Comparison of ENCODE assay signal across 1 cellular context in the genomic region with DNA sequence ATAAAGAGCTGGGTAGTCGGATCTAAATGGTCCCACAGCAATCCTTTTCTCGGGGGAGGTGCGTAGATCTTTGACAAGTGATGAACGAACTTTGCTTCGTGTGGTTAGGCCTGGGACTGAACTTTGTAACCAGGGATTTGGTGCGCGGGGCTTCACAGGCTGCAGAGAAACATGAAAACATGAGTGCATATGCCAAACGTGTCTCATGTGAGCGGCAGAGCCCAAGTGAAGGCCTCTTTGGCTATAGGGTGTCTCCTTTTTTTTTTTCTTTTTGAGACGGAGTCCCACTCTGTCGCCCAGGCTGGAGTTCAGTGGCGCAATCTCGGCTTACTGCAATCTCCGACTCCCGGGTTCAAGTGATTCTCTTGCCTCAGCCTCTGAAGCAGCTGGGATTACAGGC.
TF ChIP-seq lines count a peak whose summit lies in the region.

No MANE protein-coding gene starts in this region.

TF ChIP-seq in GM23338, 12 proteins besides CTCF, POLR2A, EP300 and RAD21 (continued from another document):
- TF ChIP-seq, protein P1, sequence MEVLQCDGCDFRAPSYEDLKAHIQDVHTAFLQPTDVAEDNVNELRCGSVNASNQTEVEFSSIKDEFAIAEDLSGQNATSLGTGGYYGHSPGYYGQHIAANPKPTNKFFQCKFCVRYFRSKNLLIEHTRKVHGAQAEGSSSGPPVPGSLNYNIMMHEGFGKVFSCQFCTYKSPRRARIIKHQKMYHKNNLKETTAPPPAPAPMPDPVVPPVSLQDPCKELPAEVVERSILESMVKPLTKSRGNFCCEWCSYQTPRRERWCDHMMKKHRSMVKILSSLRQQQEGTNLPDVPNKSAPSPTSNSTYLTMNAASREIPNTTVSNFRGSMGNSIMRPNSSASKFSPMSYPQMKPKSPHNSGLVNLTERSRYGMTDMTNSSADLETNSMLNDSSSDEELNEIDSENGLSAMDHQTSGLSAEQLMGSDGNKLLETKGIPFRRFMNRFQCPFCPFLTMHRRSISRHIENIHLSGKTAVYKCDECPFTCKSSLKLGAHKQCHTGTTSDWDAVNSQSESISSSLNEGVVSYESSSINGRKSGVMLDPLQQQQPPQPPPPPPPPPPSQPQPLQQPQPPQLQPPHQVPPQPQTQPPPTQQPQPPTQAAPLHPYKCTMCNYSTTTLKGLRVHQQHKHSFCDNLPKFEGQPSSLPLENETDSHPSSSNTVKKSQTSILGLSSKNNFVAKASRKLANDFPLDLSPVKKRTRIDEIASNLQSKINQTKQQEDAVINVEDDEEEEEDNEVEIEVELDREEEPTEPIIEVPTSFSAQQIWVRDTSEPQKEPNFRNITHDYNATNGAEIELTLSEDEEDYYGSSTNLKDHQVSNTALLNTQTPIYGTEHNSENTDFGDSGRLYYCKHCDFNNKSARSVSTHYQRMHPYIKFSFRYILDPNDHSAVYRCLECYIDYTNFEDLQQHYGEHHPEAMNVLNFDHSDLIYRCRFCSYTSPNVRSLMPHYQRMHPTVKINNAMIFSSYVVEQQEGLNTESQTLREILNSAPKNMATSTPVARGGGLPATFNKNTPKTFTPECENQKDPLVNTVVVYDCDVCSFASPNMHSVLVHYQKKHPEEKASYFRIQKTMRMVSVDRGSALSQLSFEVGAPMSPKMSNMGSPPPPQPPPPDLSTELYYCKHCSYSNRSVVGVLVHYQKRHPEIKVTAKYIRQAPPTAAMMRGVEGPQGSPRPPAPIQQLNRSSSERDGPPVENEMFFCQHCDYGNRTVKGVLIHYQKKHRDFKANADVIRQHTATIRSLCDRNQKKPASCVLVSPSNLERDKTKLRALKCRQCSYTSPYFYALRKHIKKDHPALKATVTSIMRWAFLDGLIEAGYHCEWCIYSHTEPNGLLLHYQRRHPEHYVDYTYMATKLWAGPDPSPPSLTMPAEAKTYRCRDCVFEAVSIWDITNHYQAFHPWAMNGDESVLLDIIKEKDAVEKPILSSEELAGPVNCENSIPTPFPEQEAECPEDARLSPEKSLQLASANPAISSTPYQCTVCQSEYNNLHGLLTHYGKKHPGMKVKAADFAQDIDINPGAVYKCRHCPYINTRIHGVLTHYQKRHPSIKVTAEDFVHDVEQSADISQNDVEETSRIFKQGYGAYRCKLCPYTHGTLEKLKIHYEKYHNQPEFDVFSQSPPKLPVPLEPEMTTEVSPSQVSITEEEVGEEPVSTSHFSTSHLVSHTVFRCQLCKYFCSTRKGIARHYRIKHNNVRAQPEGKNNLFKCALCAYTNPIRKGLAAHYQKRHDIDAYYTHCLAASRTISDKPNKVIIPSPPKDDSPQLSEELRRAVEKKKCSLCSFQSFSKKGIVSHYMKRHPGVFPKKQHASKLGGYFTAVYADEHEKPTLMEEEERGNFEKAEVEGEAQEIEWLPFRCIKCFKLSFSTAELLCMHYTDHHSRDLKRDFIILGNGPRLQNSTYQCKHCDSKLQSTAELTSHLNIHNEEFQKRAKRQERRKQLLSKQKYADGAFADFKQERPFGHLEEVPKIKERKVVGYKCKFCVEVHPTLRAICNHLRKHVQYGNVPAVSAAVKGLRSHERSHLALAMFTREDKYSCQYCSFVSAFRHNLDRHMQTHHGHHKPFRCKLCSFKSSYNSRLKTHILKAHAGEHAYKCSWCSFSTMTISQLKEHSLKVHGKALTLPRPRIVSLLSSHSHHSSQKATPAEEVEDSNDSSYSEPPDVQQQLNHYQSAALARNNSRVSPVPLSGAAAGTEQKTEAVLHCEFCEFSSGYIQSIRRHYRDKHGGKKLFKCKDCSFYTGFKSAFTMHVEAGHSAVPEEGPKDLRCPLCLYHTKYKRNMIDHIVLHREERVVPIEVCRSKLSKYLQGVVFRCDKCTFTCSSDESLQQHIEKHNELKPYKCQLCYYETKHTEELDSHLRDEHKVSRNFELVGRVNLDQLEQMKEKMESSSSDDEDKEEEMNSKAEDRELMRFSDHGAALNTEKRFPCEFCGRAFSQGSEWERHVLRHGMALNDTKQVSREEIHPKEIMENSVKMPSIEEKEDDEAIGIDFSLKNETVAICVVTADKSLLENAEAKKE (CRISPR knock-in tag; IDR thresholded peaks at IDR 0.05): no peak
- TF ChIP-seq STAT1 (IDR thresholded peaks at IDR 0.05; ENCODE audit: unreplicated experiment): no peak
